Comparison of ENCODE assay signal across 8 cellular contexts in the genomic region with DNA sequence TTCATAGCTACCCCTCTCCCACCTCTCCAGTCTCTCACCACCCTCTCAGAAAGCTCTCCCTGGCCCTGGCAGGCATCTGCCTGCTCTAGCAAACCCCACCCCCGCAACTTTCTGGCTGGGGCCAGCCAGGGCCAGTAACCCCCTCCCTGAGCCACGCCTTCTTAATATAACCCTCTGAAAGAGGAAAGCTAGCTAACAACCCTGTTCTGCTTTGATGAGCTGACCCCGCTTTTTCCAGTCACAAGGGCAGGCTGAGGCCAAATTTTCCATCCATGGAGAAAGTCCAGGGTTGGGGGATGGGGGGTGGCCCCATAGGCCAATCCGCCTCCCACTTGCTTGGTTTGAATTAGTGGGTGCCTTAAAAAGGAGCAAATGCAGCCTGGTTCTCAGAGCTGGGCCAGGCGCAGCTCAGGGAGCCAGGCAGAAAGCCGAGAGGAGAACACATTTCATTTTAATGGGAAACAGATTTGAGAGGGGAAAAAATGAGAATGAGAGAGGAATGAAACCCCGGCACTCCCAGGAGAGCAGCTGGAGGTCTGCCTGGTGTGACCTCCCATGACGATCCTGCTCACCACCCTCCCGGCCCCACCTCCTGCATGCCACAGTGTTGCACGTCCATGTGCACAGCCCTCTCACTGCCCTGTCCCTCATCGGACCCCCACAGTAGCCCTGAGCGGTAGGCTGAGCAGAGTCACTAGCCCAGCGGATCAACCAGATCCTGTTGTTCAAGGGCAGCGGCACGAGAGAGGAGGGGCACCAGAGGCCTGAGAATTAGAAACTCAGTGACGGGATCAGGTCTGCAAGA.
DNase-seq lines count a peak whose midpoint lies in the region; ATAC-seq, FAIRE-seq and TF ChIP-seq lines count a peak whose summit lies in the region.

No MANE protein-coding gene starts in this region.

- H3K27ac Mint-ChIP-seq in activated naive CD4-positive, alpha-beta T cell treated with anti-CD3 and anti-CD28 coated beads, Interleukin-2, amount 50 U/mL, for 72 hours = no peak overlapping the region

- H3K36me3 ChIP-seq in body of pancreas (replicated peaks in 1 of 2; ENCODE audit: insufficient read depth in 1 of 2, low read depth in 2 of 2) (no peaks in the 10 kb centered on the region), kidney (ENCODE audit: control insufficient read depth in 1 of 2, insufficient read depth in 2 of 2, low read length in 2 of 2) (no peaks in the 10 kb centered on the region), subcutaneous abdominal adipose tissue (ENCODE audit: control insufficient read depth in 5 of 5, insufficient read depth in 5 of 5, low read length in 5 of 5) (no peaks in the 10 kb centered on the region)

- WGBS in body of pancreas, 2 donors = 64 to 69% methylated on average over 15 to 16 of the region's 16 CpGs

- H3K9me3 Mint-ChIP-seq in activated naive CD4-positive, alpha-beta T cell treated with anti-CD3 and anti-CD28 coated beads, Interleukin-2, amount 50 U/mL, for 72 hours = no peaks in the 10 kb centered on the region

- intact Hi-C loops in body of pancreas (cut with DNase I) = no loop called here
- intact Hi-C loops in kidney (cut with DNase I) = no loop called here

- TF ChIP-seq POLR2A in body of pancreas (IDR thresholded peaks at IDR 0.05) = no peak

- ATAC-seq in body of pancreas (peak; percentile 41), GM18870 (IDR thresholded peaks at IDR 0.05; ENCODE audit: unreplicated experiment) (no peak)
- ATAC-seq in activated naive CD4-positive, alpha-beta T cell treated with anti-CD3 and anti-CD28 coated beads, Interleukin-2, amount 50 U/mL, for 72 hours = no peak

- no peaks in the 10 kb centered on the region for H3K36me3 Mint-ChIP-seq in activated naive CD4-positive, alpha-beta T cell treated with anti-CD3 and anti-CD28 coated beads, Interleukin-2, amount 50 U/mL, for 72 hours

- H3K4me1 ChIP-seq in body of pancreas (peaks cover 4% of the 10 kb centered on the region), kidney (ENCODE audit: control insufficient read depth in 1 of 2, insufficient read depth in 1 of 2, low read depth in 1 of 2, low read length in 2 of 2) (peaks cover 14 to 19% of the 10 kb centered on the region in 2 donors), subcutaneous abdominal adipose tissue (ENCODE audit: control insufficient read depth in 5 of 5, insufficient read depth in 5 of 5, low read length in 5 of 5) (peaks cover 17 to 45% (median 45%) of the 10 kb centered on the region in 5 donors)

- peak overlapping the region; percentile 42 to 52 for H3K9ac ChIP-seq in kidney (ENCODE audit: low read length in 2 of 2)
- H3K9ac ChIP-seq in subcutaneous abdominal adipose tissue (ENCODE audit: low read length in 5 of 5) = peak overlapping the region; percentile 14 to 84 (median 56)

- H3K27me3 ChIP-seq in body of pancreas (no peaks in the 10 kb centered on the region), subcutaneous abdominal adipose tissue (ENCODE audit: control insufficient read depth in 5 of 5, insufficient read depth in 4 of 5, low read length in 5 of 5) (no peaks in the 10 kb centered on the region)

- no peak overlapping the region for H3K4me3 ChIP-seq in body of pancreas
- no peak overlapping the region for H3K4me3 ChIP-seq in kidney (ENCODE audit: low read length in 2 of 2)
- H3K4me3 ChIP-seq in subcutaneous abdominal adipose tissue (ENCODE audit: low read depth in 1 of 5, low read length in 5 of 5) = peak overlapping the region in 1 of 5 donors; percentile 19

- TF ChIP-seq CTCF in body of pancreas (IDR thresholded peaks at IDR 0.05) = no peak
- no peak for TF ChIP-seq CTCF in kidney (IDR thresholded peaks at IDR 0.05; ENCODE audit: borderline replicate concordance, extremely low read depth, insufficient read depth)

- no peak overlapping the region for H3K27ac ChIP-seq in body of pancreas
- H3K27ac ChIP-seq in kidney (ENCODE audit: low read depth in 2 of 2, low read length in 2 of 2) = peak overlapping the region; percentile 84 to 89
- H3K27ac ChIP-seq in subcutaneous abdominal adipose tissue (ENCODE audit: low read depth, low read length) = peak overlapping the region; percentile 97

- FAIRE-seq in HTR-8/SVneo (lab: Jason Lieb, UNC) (peak; percentile 66), kidney (lab: Jason Lieb, UNC) (no peak)

- H3K9me3 ChIP-seq in body of pancreas = no peaks in the 10 kb centered on the region
- no peaks in the 10 kb centered on the region for H3K9me3 ChIP-seq in kidney (ENCODE audit: control insufficient read depth in 1 of 2, low read length in 2 of 2)
- H3K9me3 ChIP-seq in subcutaneous abdominal adipose tissue (ENCODE audit: control insufficient read depth in 5 of 5, low read length in 5 of 5) = no peaks in the 10 kb centered on the region

- DNase-seq in HTR-8/SVneo (ENCODE audit: insufficient read length, low spot score) = no peak
- DNase-seq in body of pancreas = peak in 3 of 4 donors; percentile 16 to 22 (median 21)
- DNase-seq in kidney = peak; percentile 89
- DNase-seq in NK-92 (lab: John Stamatoyannopoulos, UW; ENCODE audit: unreplicated experiment) = no peak
- DNase-seq in activated naive CD4-positive, alpha-beta T cell treated with anti-CD3 and anti-CD28 coated beads, Interleukin-2, amount 50 U/mL, for 72 hours (ENCODE audit: low spot score in 2 of 2) = no peak
- no peak for DNase-seq in NCI-H1417 treated with DMSO at 0.1 percent for 48 hours (lab: John Stamatoyannopoulos, UW)

Comparison
In these comparisons a context has a peak if more than half of its experiments do, and no peak if none do; other contexts are left out.
1. DNase-seq: peak in body of pancreas (3 of 4) and kidney (single experiment); none in HTR-8/SVneo (single experiment), NK-92 (single experiment), activated naive CD4-positive, alpha-beta T cell treated with anti-CD3 and anti-CD28 coated beads, Interleukin-2, amount 50 U/mL, for 72 hours (0 of 2) and NCI-H1417 treated with DMSO at 0.1 percent for 48 hours (single experiment).
2. H3K27ac ChIP-seq: peak in kidney (2 of 2) and subcutaneous abdominal adipose tissue (single experiment); none in body of pancreas (0 of 4).